Comparison of ENCODE assay signal across 8 cellular contexts in genomic region chr1:155063550-155064108, GRCh38. TPM values are rescaled to one million over a fixed set of nuclear protein-coding genes. Genes with fewer than 3 reads are reported as not detected.
A peak's percentile ranks its signal among the peaks of the same experiment; 100 is the strongest.
DNase-seq lines count a peak whose midpoint lies in the region; ATAC-seq and TF ChIP-seq lines count a peak whose summit lies in the region.

Gene EFNA4 (plus strand): TSS chr1:155063740. CDS start chr1:155063824, 84 bp downstream.

- no peak for TF ChIP-seq CTCF in chondrocyte (IDR thresholded peaks at IDR 0.05)

- H3K9me3 Mint-ChIP-seq in chondrocyte (ENCODE audit: low read depth): no peaks in the 10 kb centered on the region

- peak within 1 kb of the TSS; percentile 91 for H3K27ac Mint-ChIP-seq in chondrocyte (ENCODE audit: unreplicated experiment)

- peaks cover 3% of the 10 kb centered on the region for H3K36me3 Mint-ChIP-seq in chondrocyte (ENCODE audit: low read depth)

- peak; percentile 21 for DNase-seq in NK-92 treated with Interleukin-12 subunit alpha and Interleukin-12 subunit beta, amount 100 ng/mL, for 24 hours (lab: John Stamatoyannopoulos, UW)
- DNase-seq in NK-92 (lab: John Stamatoyannopoulos, UW; ENCODE audit: unreplicated experiment): no peak
- peak; percentile 84 for DNase-seq in NCI-H226
- peak; percentile 81 for DNase-seq in activated CD4-positive, CD25-positive, alpha-beta regulatory T cell treated with anti-CD3 and anti-CD28 coated beads, Interleukin-2, amount 50 U/mL, for 72 hours
- no peak for DNase-seq in chondrocyte (ENCODE audit: low spot score)
- peak; percentile 85 for DNase-seq in kidney tubule cell (ENCODE audit: low spot score)
- DNase-seq in stimulated activated CD4-positive, alpha-beta T cell treated with anti-CD3 and anti-CD28 coated beads, Interleukin-1b, Interleukin-23, amount 100 ng/mL, for 24 hours (ENCODE audit: low read depth in 4 of 4, low spot score in 1 of 4): peak in 3 of 4 experiments; percentile 68 to 80 (median 79)

- ATAC-seq in HG02943 (IDR thresholded peaks at IDR 0.05; ENCODE audit: low read depth, unreplicated experiment): peak; percentile 58

- H3K4me3 Mint-ChIP-seq in chondrocyte (ENCODE audit: unreplicated experiment): peak within 1 kb of the TSS; percentile 88

- peaks cover 34% of the 10 kb centered on the region for H3K4me1 Mint-ChIP-seq in chondrocyte (ENCODE audit: low read depth)

- H3K27me3 Mint-ChIP-seq in chondrocyte (ENCODE audit: low read depth): no peaks in the 10 kb centered on the region

RNA-seq across cellular contexts. Expression of gene EFNA4, which starts in this region (rescaled TPM):
- 8.9 to 10.6 TPM (median 9.7 TPM) in 3 replicates for total RNA-seq in chondrocyte

Comparison
In these comparisons a context has a peak if more than half of its experiments do, and no peak if none do; other contexts are left out.
1. DNase-seq: peak in NK-92 treated with Interleukin-12 subunit alpha and Interleukin-12 subunit beta, amount 100 ng/mL, for 24 hours (single experiment), NCI-H226 (single experiment), activated CD4-positive, CD25-positive, alpha-beta regulatory T cell treated with anti-CD3 and anti-CD28 coated beads, Interleukin-2, amount 50 U/mL, for 72 hours (single experiment), kidney tubule cell (single experiment) and stimulated activated CD4-positive, alpha-beta T cell treated with anti-CD3 and anti-CD28 coated beads, Interleukin-1b, Interleukin-23, amount 100 ng/mL, for 24 hours (3 of 4); none in NK-92 (single experiment) and chondrocyte (single experiment).